Comparison of ENCODE assay signal across 5 cellular contexts in the genomic region with DNA sequence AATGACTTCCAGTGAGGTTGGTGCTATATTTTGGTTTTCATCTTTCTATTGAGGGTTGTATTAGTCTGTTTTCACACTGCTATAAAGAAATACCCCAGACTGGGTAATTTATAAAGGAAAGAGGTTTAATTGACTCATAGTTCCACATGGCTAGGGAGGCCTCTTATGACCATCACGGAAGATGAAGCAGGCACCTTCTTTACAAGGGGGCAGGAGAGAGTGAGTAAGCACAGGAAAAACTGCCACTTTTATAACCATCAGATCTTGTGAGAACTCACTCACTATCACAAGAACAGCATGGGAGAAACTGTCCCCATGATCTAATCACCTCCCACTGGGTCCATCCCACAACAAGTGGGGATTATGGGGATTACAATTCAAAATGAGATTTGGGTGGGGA. TPM values are rescaled to one million over a fixed set of nuclear protein-coding genes. Genes with fewer than 3 reads are reported as not detected.
DNase-seq lines count a peak whose midpoint lies in the region; ATAC-seq and TF ChIP-seq lines count a peak whose summit lies in the region.
"Not testable (repeated sequence)": the region's sequence is repeated elsewhere in the genome, so short reads cannot be mapped to it uniquely, and the experiment has no call there.

No MANE protein-coding gene starts in this region.

- not testable (repeated sequence) for H3K4me3 Mint-ChIP-seq in activated CD8-positive, alpha-beta T cell treated with anti-CD3 and anti-CD28 coated beads for 36 hours; activated T-helper 17 cell treated with anti-CD3 and anti-CD28 coated beads, Interleukin-2, amount 50 U/mL, for 72 hours; activated naive CD8-positive, alpha-beta T cell treated with anti-CD3 and anti-CD28 coated beads, Interleukin-2, amount 50 U/mL, for 24 hours; stimulated activated naive CD8-positive, alpha-beta T cell treated with anti-CD3 and anti-CD28 coated beads, Interleukin-15, Interleukin-2, amounts not matched to agents 100 ng/mL and 50 ng/mL, for 24 hours

- ATAC-seq in activated CD8-positive, alpha-beta T cell treated with anti-CD3 and anti-CD28 coated beads for 36 hours, result peak; percentile 67
- ATAC-seq in activated T-helper 17 cell treated with anti-CD3 and anti-CD28 coated beads, Interleukin-2, amount 50 U/mL, for 72 hours (replicated peaks), result peak; percentile 44
- peak; percentile 91 for ATAC-seq in activated naive CD8-positive, alpha-beta T cell treated with anti-CD3 and anti-CD28 coated beads, Interleukin-2, amount 50 U/mL, for 24 hours

- intact Hi-C loops in activated CD8-positive, alpha-beta T cell treated with anti-CD3 and anti-CD28 coated beads for 36 hours (cut with micrococcal nuclease), result not testable (repeated sequence)

- peak; percentile 10 for DNase-seq in activated CD8-positive, alpha-beta T cell treated with anti-CD3 and anti-CD28 coated beads for 36 hours
- not testable (repeated sequence) for DNase-seq in activated naive CD8-positive, alpha-beta T cell treated with anti-CD3 and anti-CD28 coated beads, Interleukin-2, amount 50 U/mL, for 24 hours
- peak; percentile 6 for DNase-seq in kidney tubule cell (ENCODE audit: low spot score)

- H3K9me3 Mint-ChIP-seq in activated CD8-positive, alpha-beta T cell treated with anti-CD3 and anti-CD28 coated beads for 36 hours, result peaks cover 20% of the 10 kb centered on the region
- not testable (repeated sequence) for H3K9me3 Mint-ChIP-seq in activated T-helper 17 cell treated with anti-CD3 and anti-CD28 coated beads, Interleukin-2, amount 50 U/mL, for 72 hours
- peaks cover 20% of the 10 kb centered on the region for H3K9me3 Mint-ChIP-seq in activated naive CD8-positive, alpha-beta T cell treated with anti-CD3 and anti-CD28 coated beads, Interleukin-2, amount 50 U/mL, for 24 hours
- peaks cover 14% of the 10 kb centered on the region for H3K9me3 Mint-ChIP-seq in stimulated activated naive CD8-positive, alpha-beta T cell treated with anti-CD3 and anti-CD28 coated beads, Interleukin-15, Interleukin-2, amounts not matched to agents 100 ng/mL and 50 ng/mL, for 24 hours

- H3K36me3 Mint-ChIP-seq in activated CD8-positive, alpha-beta T cell treated with anti-CD3 and anti-CD28 coated beads for 36 hours (ENCODE audit: low read depth), result peaks cover 33% of the 10 kb centered on the region
- H3K36me3 Mint-ChIP-seq in activated T-helper 17 cell treated with anti-CD3 and anti-CD28 coated beads, Interleukin-2, amount 50 U/mL, for 72 hours (ENCODE audit: low read depth), result not testable (repeated sequence)
- peaks cover 41% of the 10 kb centered on the region for H3K36me3 Mint-ChIP-seq in activated naive CD8-positive, alpha-beta T cell treated with anti-CD3 and anti-CD28 coated beads, Interleukin-2, amount 50 U/mL, for 24 hours (ENCODE audit: low read depth)
- H3K36me3 Mint-ChIP-seq in stimulated activated naive CD8-positive, alpha-beta T cell treated with anti-CD3 and anti-CD28 coated beads, Interleukin-15, Interleukin-2, amounts not matched to agents 100 ng/mL and 50 ng/mL, for 24 hours (ENCODE audit: low read depth), result peaks cover 52% of the 10 kb centered on the region

- TF ChIP-seq CTCF in activated CD8-positive, alpha-beta T cell treated with anti-CD3 and anti-CD28 coated beads for 36 hours (IDR thresholded peaks at IDR 0.05), result not testable (repeated sequence)

- POLR2A ChIA-PET in activated CD8-positive, alpha-beta T cell treated with anti-CD3 and anti-CD28 coated beads for 36 hours (lab: Charles Lee), result not testable (repeated sequence)

- CTCF ChIA-PET in activated CD8-positive, alpha-beta T cell treated with anti-CD3 and anti-CD28 coated beads for 36 hours (lab: Charles Lee), result not testable (repeated sequence)

- peak overlapping the region; percentile 43 for H3K27ac Mint-ChIP-seq in activated CD8-positive, alpha-beta T cell treated with anti-CD3 and anti-CD28 coated beads for 36 hours
- not testable (repeated sequence) for H3K27ac Mint-ChIP-seq in activated T-helper 17 cell treated with anti-CD3 and anti-CD28 coated beads, Interleukin-2, amount 50 U/mL, for 72 hours
- peak overlapping the region; percentile 61 for H3K27ac Mint-ChIP-seq in activated naive CD8-positive, alpha-beta T cell treated with anti-CD3 and anti-CD28 coated beads, Interleukin-2, amount 50 U/mL, for 24 hours
- peak overlapping the region; percentile 78 for H3K27ac Mint-ChIP-seq in stimulated activated naive CD8-positive, alpha-beta T cell treated with anti-CD3 and anti-CD28 coated beads, Interleukin-15, Interleukin-2, amounts not matched to agents 100 ng/mL and 50 ng/mL, for 24 hours

- not testable (repeated sequence) for H3K27me3 Mint-ChIP-seq in activated CD8-positive, alpha-beta T cell treated with anti-CD3 and anti-CD28 coated beads for 36 hours; activated T-helper 17 cell treated with anti-CD3 and anti-CD28 coated beads, Interleukin-2, amount 50 U/mL, for 72 hours; activated naive CD8-positive, alpha-beta T cell treated with anti-CD3 and anti-CD28 coated beads, Interleukin-2, amount 50 U/mL, for 24 hours; stimulated activated naive CD8-positive, alpha-beta T cell treated with anti-CD3 and anti-CD28 coated beads, Interleukin-15, Interleukin-2, amounts not matched to agents 100 ng/mL and 50 ng/mL, for 24 hours

- peaks cover 29% of the 10 kb centered on the region for H3K4me1 Mint-ChIP-seq in activated CD8-positive, alpha-beta T cell treated with anti-CD3 and anti-CD28 coated beads for 36 hours (ENCODE audit: low read depth)
- not testable (repeated sequence) for H3K4me1 Mint-ChIP-seq in activated T-helper 17 cell treated with anti-CD3 and anti-CD28 coated beads, Interleukin-2, amount 50 U/mL, for 72 hours
- peaks cover 38% of the 10 kb centered on the region for H3K4me1 Mint-ChIP-seq in activated naive CD8-positive, alpha-beta T cell treated with anti-CD3 and anti-CD28 coated beads, Interleukin-2, amount 50 U/mL, for 24 hours
- peaks cover 43% of the 10 kb centered on the region for H3K4me1 Mint-ChIP-seq in stimulated activated naive CD8-positive, alpha-beta T cell treated with anti-CD3 and anti-CD28 coated beads, Interleukin-15, Interleukin-2, amounts not matched to agents 100 ng/mL and 50 ng/mL, for 24 hours (ENCODE audit: low read depth)

RNA-seq across cellular contexts. Expression of gene EXTL2, which starts 5.6 kb away (rescaled TPM):
- total RNA-seq in activated CD8-positive, alpha-beta T cell treated with anti-CD3 and anti-CD28 coated beads for 36 hours, result 1 to 10 TPM; 4.1 to 5.7 TPM
- total RNA-seq in activated T-helper 17 cell treated with anti-CD3 and anti-CD28 coated beads, Interleukin-2, amount 50 U/mL, for 72 hours, result 1 to 10 TPM; 5.9 to 6.0 TPM

RNA-seq across cellular contexts. Expression of gene SLC30A7, which starts 6.9 kb away (rescaled TPM):
- 10 to 100 TPM; 32.0 to 36.1 TPM for total RNA-seq in activated CD8-positive, alpha-beta T cell treated with anti-CD3 and anti-CD28 coated beads for 36 hours
- 10 to 100 TPM; 39.1 to 51.6 TPM for total RNA-seq in activated T-helper 17 cell treated with anti-CD3 and anti-CD28 coated beads, Interleukin-2, amount 50 U/mL, for 72 hours
